ENCODE assay signal across 30 cellular contexts in genomic region chr12:15827136-15827535, GRCh38.
"Had no signal": no experiment of that assay in that cellular context is flagged by ENCODE, and none has a peak within 500 bp of the region (broad histone marks: within the 10 kb centered on the region; RNA-seq: fewer than 3 reads in every experiment).

No MANE protein-coding gene starts in this region.

- H3K27me3 ChIP-seq: breast epithelium, cardiac muscle cell, dorsolateral prefrontal cortex had no signal

- ATAC-seq: activated CD4-positive, alpha-beta T cell treated with anti-CD3 and anti-CD28 coated beads for 36 hours; activated T-cell treated with anti-CD3 and anti-CD28 coated beads, Interleukin-2, amount 50 U/mL, for 4 hours; activated T-helper 17 cell treated with anti-CD3 and anti-CD28 coated beads, Interleukin-2, amount 50 U/mL, for 72 hours; esophagus mucosa had no signal

- FAIRE-seq: frontal cortex had no signal

- H3K36me3 Mint-ChIP-seq: activated naive CD8-positive, alpha-beta T cell; brain had no signal

- H3K4me3 ChIP-seq: breast epithelium, cardiac muscle cell, coronary artery had no signal

- DNase-seq: activated CD4-positive, alpha-beta memory T cell treated with anti-CD3 and anti-CD28 coated beads, Interleukin-2, amount 10 ng/mL, durations not matched to agents 7 days and 5 days; activated CD4-positive, alpha-beta T cell treated with anti-CD3 and anti-CD28 coated beads for 36 hours; activated CD4-positive, alpha-beta T cell treated with anti-CD3 and anti-CD28 coated beads, Interleukin-2, amount 10 ng/mL, durations not matched to agents 24 days and 14 days; activated CD4-positive, alpha-beta T cell treated with anti-CD3 and anti-CD28 coated beads, Interleukin-2, amount 50 U/mL, for 4 hours; activated CD4-positive, CD25-positive, alpha-beta regulatory T cell; activated CD4-positive, CD25-positive, alpha-beta regulatory T cell treated with anti-CD3 and anti-CD28 coated beads, Interleukin-2, amount 50 U/mL, for 72 hours; activated effector memory CD4-positive, alpha-beta T cell treated with Interleukin-2 at 50 U/mL for 16 hours; activated gamma-delta T cell treated with Interleukin-2 at 50 U/mL for 16 hours; activated naive CD4-positive, alpha-beta T cell treated with anti-CD3 and anti-CD28 coated beads, Interleukin-2, amount 50 U/mL, for 16 hours; activated naive CD4-positive, alpha-beta T cell treated with Interleukin-2 at 50 U/mL for 16 hours; activated T-cell treated with anti-CD3 and anti-CD28 coated beads, Interleukin-2, amount 50 U/mL, for 4 hours; amygdala; aorta; central memory CD4-positive, alpha-beta T cell; cerebellar nuclear complex; dorsolateral prefrontal cortex; effector memory CD4-positive, alpha-beta T cell; endodermal cell; foreskin fibroblast; head of caudate nucleus; T-helper 2 cell had no signal

- H3K27ac Mint-ChIP-seq: activated CD4-positive, alpha-beta memory T cell treated with anti-CD3 and anti-CD28 coated beads, Interleukin-2, amount 10 ng/mL, durations not matched to agents 7 days and 5 days; activated CD4-positive, alpha-beta T cell treated with anti-CD3 and anti-CD28 coated beads for 36 hours; activated CD4-positive, alpha-beta T cell treated with anti-CD3 and anti-CD28 coated beads, Interleukin-2, amount 10 ng/mL, durations not matched to agents 24 days and 14 days; activated naive CD8-positive, alpha-beta T cell; activated T-helper 17 cell treated with anti-CD3 and anti-CD28 coated beads, Interleukin-2, amount 50 U/mL, for 72 hours; dendritic cell treated with granulocyte-macrophage colony-stimulating factor and Interleukin-4, amounts not matched to agents 40 ng/mL and 50 ng/mL, for 4 days; endodermal cell had no signal

- H3K9me3 Mint-ChIP-seq: activated CD4-positive, alpha-beta memory T cell treated with anti-CD3 and anti-CD28 coated beads, Interleukin-2, amount 10 ng/mL, durations not matched to agents 7 days and 5 days; activated CD4-positive, alpha-beta T cell treated with anti-CD3 and anti-CD28 coated beads, Interleukin-2, amount 10 ng/mL, durations not matched to agents 24 days and 14 days; activated T-cell treated with anti-CD3 and anti-CD28 coated beads, Interleukin-2, amount 50 U/mL, for 4 hours; activated T-helper 17 cell treated with anti-CD3 and anti-CD28 coated beads, Interleukin-2, amount 50 U/mL, for 72 hours; brain; dendritic cell treated with granulocyte-macrophage colony-stimulating factor and Interleukin-4, amounts not matched to agents 40 ng/mL and 50 ng/mL, for 4 days; endodermal cell had no signal

- H3K27me3 Mint-ChIP-seq: brain had no signal

- H3K4me1 ChIP-seq: breast epithelium had no signal

- H3K4me1 Mint-ChIP-seq: activated CD4-positive, alpha-beta memory T cell treated with anti-CD3 and anti-CD28 coated beads, Interleukin-2, amount 10 ng/mL, durations not matched to agents 7 days and 5 days; activated CD4-positive, alpha-beta T cell treated with anti-CD3 and anti-CD28 coated beads for 36 hours; activated CD4-positive, alpha-beta T cell treated with anti-CD3 and anti-CD28 coated beads, Interleukin-2, amount 10 ng/mL, durations not matched to agents 24 days and 14 days; activated T-helper 17 cell treated with anti-CD3 and anti-CD28 coated beads, Interleukin-2, amount 50 U/mL, for 72 hours; endodermal cell had no signal

- H3K4me3 Mint-ChIP-seq: activated CD4-positive, alpha-beta memory T cell treated with anti-CD3 and anti-CD28 coated beads, Interleukin-2, amount 10 ng/mL, durations not matched to agents 7 days and 5 days; activated CD4-positive, alpha-beta T cell treated with anti-CD3 and anti-CD28 coated beads for 36 hours; activated CD4-positive, alpha-beta T cell treated with anti-CD3 and anti-CD28 coated beads, Interleukin-2, amount 10 ng/mL, durations not matched to agents 24 days and 14 days; activated naive CD8-positive, alpha-beta T cell; activated T-cell treated with anti-CD3 and anti-CD28 coated beads, Interleukin-2, amount 50 U/mL, for 4 hours; activated T-helper 17 cell treated with anti-CD3 and anti-CD28 coated beads, Interleukin-2, amount 50 U/mL, for 72 hours; brain; dendritic cell treated with granulocyte-macrophage colony-stimulating factor and Interleukin-4, amounts not matched to agents 40 ng/mL and 50 ng/mL, for 4 days; endodermal cell had no signal

- H3K36me3 ChIP-seq: breast epithelium, cardiac muscle cell had no signal

- H3K27ac ChIP-seq: breast epithelium, cardiac muscle cell, coronary artery, dorsolateral prefrontal cortex had no signal

- H3K9me3 ChIP-seq: breast epithelium had no signal
